Comparison of ENCODE assay signal across 1 cellular context in the genomic region with DNA sequence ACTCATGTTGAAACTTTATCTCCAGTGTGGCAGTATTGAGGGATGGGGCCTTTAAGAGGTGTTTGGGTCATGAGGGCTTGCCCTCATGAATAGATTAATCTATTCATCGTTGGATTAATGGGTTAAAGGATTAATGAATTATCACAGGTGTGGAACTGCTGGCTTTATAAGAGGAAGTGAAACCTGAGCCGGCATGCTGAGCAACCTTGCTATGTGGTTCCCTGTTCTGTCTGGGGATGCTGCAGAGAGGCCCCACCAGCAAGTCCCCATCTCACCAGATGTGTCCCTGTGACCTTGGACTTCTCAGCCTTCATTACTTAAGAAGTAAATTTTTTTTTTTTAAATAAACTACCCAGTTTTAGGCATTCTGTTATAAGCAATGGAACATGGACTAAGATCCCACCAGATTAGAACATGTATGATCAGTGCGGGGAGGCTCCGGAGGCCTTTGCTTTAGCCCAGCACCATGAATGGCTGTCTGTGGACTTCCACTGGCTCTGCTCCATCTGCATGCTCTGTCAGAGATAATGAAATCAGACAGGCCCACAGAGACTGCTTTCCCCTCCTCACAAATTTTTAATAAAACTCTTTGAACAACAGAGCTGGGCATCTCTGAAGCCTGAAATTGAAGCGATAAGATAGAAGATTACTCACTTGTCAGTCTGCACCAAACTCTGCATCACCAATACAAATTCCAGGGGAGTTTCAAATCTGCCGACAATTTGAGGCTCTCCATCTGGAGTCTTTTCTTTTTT.
TF ChIP-seq lines count a peak whose summit lies in the region.

No MANE protein-coding gene starts in this region.

TF ChIP-seq in GM12878, 131 proteins besides CTCF, POLR2A, EP300 and RAD21 (continued from another document and continues in another):
- TF ChIP-seq, protein P1, sequence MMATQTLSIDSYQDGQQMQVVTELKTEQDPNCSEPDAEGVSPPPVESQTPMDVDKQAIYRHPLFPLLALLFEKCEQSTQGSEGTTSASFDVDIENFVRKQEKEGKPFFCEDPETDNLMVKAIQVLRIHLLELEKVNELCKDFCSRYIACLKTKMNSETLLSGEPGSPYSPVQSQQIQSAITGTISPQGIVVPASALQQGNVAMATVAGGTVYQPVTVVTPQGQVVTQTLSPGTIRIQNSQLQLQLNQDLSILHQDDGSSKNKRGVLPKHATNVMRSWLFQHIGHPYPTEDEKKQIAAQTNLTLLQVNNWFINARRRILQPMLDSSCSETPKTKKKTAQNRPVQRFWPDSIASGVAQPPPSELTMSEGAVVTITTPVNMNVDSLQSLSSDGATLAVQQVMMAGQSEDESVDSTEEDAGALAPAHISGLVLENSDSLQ (IDR thresholded peaks at IDR 0.05): no peak
- TF ChIP-seq CBX5 (IDR thresholded peaks at IDR 0.05; ENCODE audit: low read depth) (0 out of 2 replicates have a peak, but pooled peaks have one; percentile 26), MXI1 (IDR thresholded peaks at IDR 0.05; ENCODE audit: low read depth, low read length) (no peak), BHLHE40 (IDR thresholded peaks at IDR 0.05; ENCODE audit: borderline replicate concordance in 1 of 2, low read depth in 2 of 2, low read length in 1 of 2) (peak in 1 of 2 experiments; percentile 29; a peak in 1 of 4 replicates), BRCA1 (IDR thresholded peaks at IDR 0.05; ENCODE audit: low read depth, low read length) (no peak), SMAD5 (IDR thresholded peaks at IDR 0.05; ENCODE audit: low read depth) (no peak), BCL11A (IDR thresholded peaks at IDR 0.05; ENCODE audit: low read depth, low read length) (no peak), NR2C1 (IDR thresholded peaks at IDR 0.05) (no peak), STAT3 (IDR thresholded peaks at IDR 0.05; ENCODE audit: low read depth, low read length) (no peak), IKZF1 (conservative IDR thresholded peaks at IDR 0.05) (peak; percentile 22; the same call in 1 of the 2 replicates), RBBP5 (conservative IDR thresholded peaks at IDR 0.05) (no peak), CHD2 (IDR thresholded peaks at IDR 0.05; ENCODE audit: borderline replicate concordance, low read depth, low read length) (no peak), SUZ12 (IDR thresholded peaks at IDR 0.05; ENCODE audit: unreplicated experiment) (no peak), ESRRA (IDR thresholded peaks at IDR 0.05; ENCODE audit: low read length) (peak; percentile 62; the same call in 1 of the 2 replicates), CREM (IDR thresholded peaks at IDR 0.05; ENCODE audit: low read depth) (no peak), YBX1 (IDR thresholded peaks at IDR 0.05) (no peak), EGR1 (IDR thresholded peaks at IDR 0.05; ENCODE audit: borderline replicate concordance in 1 of 2, low read depth in 2 of 2, low read length in 2 of 2) (no peak), PML (IDR thresholded peaks at IDR 0.05; ENCODE audit: low read length) (no peak), ZNF217 (IDR thresholded peaks at IDR 0.05) (no peak), RB1 (IDR thresholded peaks at IDR 0.05; ENCODE audit: borderline replicate concordance) (no peak), NFIC (IDR thresholded peaks at IDR 0.05; ENCODE audit: low read depth, low read length) (peak; percentile 43; the same call in 1 of the 2 replicates), FOXK2 (IDR thresholded peaks at IDR 0.05) (no peak), LARP7 (IDR thresholded peaks at IDR 0.05) (no peak), DPF2 (IDR thresholded peaks at IDR 0.05) (peak; percentile 65), IRF4 (IDR thresholded peaks at IDR 0.05; ENCODE audit: low read depth, low read length) (peak; percentile 81)
- TF ChIP-seq, protein P2, sequence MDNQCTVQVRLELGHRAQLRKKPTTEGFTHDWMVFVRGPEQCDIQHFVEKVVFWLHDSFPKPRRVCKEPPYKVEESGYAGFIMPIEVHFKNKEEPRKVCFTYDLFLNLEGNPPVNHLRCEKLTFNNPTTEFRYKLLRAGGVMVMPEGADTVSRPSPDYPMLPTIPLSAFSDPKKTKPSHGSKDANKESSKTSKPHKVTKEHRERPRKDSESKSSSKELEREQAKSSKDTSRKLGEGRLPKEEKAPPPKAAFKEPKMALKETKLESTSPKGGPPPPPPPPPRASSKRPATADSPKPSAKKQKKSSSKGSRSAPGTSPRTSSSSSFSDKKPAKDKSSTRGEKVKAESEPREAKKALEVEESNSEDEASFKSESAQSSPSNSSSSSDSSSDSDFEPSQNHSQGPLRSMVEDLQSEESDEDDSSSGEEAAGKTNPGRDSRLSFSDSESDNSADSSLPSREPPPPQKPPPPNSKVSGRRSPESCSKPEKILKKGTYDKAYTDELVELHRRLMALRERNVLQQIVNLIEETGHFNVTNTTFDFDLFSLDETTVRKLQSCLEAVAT (IDR thresholded peaks at IDR 0.05): no peak
- TF ChIP-seq, protein P3, sequence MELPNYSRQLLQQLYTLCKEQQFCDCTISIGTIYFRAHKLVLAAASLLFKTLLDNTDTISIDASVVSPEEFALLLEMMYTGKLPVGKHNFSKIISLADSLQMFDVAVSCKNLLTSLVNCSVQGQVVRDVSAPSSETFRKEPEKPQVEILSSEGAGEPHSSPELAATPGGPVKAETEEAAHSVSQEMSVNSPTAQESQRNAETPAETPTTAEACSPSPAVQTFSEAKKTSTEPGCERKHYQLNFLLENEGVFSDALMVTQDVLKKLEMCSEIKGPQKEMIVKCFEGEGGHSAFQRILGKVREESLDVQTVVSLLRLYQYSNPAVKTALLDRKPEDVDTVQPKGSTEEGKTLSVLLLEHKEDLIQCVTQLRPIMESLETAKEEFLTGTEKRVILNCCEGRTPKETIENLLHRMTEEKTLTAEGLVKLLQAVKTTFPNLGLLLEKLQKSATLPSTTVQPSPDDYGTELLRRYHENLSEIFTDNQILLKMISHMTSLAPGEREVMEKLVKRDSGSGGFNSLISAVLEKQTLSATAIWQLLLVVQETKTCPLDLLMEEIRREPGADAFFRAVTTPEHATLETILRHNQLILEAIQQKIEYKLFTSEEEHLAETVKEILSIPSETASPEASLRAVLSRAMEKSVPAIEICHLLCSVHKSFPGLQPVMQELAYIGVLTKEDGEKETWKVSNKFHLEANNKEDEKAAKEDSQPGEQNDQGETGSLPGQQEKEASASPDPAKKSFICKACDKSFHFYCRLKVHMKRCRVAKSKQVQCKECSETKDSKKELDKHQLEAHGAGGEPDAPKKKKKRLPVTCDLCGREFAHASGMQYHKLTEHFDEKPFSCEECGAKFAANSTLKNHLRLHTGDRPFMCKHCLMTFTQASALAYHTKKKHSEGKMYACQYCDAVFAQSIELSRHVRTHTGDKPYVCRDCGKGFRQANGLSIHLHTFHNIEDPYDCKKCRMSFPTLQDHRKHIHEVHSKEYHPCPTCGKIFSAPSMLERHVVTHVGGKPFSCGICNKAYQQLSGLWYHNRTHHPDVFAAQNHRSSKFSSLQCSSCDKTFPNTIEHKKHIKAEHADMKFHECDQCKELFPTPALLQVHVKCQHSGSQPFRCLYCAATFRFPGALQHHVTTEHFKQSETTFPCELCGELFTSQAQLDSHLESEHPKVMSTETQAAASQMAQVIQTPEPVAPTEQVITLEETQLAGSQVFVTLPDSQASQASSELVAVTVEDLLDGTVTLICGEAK (IDR thresholded peaks at IDR 0.05; ENCODE audit: borderline replicate concordance): no peak
- TF ChIP-seq, protein P4, sequence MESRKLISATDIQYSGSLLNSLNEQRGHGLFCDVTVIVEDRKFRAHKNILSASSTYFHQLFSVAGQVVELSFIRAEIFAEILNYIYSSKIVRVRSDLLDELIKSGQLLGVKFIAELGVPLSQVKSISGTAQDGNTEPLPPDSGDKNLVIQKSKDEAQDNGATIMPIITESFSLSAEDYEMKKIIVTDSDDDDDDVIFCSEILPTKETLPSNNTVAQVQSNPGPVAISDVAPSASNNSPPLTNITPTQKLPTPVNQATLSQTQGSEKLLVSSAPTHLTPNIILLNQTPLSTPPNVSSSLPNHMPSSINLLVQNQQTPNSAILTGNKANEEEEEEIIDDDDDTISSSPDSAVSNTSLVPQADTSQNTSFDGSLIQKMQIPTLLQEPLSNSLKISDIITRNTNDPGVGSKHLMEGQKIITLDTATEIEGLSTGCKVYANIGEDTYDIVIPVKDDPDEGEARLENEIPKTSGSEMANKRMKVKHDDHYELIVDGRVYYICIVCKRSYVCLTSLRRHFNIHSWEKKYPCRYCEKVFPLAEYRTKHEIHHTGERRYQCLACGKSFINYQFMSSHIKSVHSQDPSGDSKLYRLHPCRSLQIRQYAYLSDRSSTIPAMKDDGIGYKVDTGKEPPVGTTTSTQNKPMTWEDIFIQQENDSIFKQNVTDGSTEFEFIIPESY (IDR thresholded peaks at IDR 0.05): no peak
- TF ChIP-seq, protein P5, sequence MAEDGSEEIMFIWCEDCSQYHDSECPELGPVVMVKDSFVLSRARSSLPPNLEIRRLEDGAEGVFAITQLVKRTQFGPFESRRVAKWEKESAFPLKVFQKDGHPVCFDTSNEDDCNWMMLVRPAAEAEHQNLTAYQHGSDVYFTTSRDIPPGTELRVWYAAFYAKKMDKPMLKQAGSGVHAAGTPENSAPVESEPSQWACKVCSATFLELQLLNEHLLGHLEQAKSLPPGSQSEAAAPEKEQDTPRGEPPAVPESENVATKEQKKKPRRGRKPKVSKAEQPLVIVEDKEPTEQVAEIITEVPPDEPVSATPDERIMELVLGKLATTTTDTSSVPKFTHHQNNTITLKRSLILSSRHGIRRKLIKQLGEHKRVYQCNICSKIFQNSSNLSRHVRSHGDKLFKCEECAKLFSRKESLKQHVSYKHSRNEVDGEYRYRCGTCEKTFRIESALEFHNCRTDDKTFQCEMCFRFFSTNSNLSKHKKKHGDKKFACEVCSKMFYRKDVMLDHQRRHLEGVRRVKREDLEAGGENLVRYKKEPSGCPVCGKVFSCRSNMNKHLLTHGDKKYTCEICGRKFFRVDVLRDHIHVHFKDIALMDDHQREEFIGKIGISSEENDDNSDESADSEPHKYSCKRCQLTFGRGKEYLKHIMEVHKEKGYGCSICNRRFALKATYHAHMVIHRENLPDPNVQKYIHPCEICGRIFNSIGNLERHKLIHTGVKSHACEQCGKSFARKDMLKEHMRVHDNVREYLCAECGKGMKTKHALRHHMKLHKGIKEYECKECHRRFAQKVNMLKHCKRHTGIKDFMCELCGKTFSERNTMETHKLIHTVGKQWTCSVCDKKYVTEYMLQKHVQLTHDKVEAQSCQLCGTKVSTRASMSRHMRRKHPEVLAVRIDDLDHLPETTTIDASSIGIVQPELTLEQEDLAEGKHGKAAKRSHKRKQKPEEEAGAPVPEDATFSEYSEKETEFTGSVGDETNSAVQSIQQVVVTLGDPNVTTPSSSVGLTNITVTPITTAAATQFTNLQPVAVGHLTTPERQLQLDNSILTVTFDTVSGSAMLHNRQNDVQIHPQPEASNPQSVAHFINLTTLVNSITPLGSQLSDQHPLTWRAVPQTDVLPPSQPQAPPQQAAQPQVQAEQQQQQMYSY (CRISPR knock-in tag; IDR thresholded peaks at IDR 0.05): no peak
- TF ChIP-seq, protein P6, sequence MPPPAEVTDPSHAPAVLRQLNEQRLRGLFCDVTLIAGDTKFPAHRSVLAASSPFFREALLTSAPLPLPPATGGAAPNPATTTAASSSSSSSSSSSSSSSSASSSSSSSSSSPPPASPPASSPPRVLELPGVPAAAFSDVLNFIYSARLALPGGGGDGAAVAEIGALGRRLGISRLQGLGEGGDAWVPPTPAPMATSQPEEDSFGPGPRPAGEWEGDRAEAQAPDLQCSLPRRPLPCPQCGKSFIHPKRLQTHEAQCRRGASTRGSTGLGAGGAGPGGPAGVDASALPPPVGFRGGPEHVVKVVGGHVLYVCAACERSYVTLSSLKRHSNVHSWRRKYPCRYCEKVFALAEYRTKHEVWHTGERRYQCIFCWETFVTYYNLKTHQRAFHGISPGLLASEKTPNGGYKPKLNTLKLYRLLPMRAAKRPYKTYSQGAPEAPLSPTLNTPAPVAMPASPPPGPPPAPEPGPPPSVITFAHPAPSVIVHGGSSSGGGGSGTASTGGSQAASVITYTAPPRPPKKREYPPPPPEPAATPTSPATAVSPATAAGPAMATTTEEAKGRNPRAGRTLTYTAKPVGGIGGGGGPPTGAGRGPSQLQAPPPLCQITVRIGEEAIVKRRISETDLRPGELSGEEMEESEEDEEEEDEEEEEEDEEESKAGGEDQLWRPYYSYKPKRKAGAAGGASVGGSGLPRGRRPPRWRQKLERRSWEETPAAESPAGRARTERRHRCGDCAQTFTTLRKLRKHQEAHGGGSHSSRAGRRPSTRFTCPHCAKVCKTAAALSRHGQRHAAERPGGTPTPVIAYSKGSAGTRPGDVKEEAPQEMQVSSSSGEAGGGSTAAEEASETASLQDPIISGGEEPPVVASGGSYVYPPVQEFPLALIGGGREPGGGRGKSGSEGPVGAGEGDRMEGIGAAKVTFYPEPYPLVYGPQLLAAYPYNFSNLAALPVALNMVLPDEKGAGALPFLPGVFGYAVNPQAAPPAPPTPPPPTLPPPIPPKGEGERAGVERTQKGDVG (CRISPR knock-in tag; IDR thresholded peaks at IDR 0.05): no peak
- TF ChIP-seq, protein P7, sequence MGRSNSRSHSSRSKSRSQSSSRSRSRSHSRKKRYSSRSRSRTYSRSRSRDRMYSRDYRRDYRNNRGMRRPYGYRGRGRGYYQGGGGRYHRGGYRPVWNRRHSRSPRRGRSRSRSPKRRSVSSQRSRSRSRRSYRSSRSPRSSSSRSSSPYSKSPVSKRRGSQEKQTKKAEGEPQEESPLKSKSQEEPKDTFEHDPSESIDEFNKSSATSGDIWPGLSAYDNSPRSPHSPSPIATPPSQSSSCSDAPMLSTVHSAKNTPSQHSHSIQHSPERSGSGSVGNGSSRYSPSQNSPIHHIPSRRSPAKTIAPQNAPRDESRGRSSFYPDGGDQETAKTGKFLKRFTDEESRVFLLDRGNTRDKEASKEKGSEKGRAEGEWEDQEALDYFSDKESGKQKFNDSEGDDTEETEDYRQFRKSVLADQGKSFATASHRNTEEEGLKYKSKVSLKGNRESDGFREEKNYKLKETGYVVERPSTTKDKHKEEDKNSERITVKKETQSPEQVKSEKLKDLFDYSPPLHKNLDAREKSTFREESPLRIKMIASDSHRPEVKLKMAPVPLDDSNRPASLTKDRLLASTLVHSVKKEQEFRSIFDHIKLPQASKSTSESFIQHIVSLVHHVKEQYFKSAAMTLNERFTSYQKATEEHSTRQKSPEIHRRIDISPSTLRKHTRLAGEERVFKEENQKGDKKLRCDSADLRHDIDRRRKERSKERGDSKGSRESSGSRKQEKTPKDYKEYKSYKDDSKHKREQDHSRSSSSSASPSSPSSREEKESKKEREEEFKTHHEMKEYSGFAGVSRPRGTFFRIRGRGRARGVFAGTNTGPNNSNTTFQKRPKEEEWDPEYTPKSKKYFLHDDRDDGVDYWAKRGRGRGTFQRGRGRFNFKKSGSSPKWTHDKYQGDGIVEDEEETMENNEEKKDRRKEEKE (IDR thresholded peaks at IDR 0.05): no peak
